Comparison of ENCODE assay signal across 1 cellular context in the genomic region with DNA sequence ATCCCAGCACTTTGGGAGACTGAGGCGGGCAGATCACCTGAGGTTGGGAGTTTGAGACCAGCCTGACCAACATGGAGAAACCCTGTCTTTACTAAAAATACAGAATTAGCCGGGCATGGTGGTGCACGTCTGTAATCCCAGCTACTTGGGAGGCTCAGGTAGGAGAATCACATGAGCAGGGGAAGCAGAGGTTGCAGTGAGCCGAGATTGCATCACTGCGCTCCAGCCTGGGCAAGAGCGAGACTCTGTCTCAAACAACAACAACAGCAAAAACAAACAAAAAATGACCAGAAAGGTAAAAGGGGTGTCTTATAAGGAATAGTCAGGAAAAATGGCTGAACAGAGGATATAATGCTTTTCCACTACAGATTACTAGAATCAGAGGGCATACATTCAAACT. TPM values are rescaled to one million over a fixed set of nuclear protein-coding genes. Genes with fewer than 3 reads are reported as not detected.
"Had no signal": no experiment of that assay in that cellular context is flagged by ENCODE, and none has a peak within 500 bp of the region (broad histone marks: within the 10 kb centered on the region; RNA-seq: fewer than 3 reads in every experiment).

No MANE protein-coding gene starts in this region.

RNA-seq across cellular contexts. Expression of a gene that starts 33.8 kb away (rescaled TPM):
- total RNA-seq: IMR-90 had no signal
